In the genomic region with DNA sequence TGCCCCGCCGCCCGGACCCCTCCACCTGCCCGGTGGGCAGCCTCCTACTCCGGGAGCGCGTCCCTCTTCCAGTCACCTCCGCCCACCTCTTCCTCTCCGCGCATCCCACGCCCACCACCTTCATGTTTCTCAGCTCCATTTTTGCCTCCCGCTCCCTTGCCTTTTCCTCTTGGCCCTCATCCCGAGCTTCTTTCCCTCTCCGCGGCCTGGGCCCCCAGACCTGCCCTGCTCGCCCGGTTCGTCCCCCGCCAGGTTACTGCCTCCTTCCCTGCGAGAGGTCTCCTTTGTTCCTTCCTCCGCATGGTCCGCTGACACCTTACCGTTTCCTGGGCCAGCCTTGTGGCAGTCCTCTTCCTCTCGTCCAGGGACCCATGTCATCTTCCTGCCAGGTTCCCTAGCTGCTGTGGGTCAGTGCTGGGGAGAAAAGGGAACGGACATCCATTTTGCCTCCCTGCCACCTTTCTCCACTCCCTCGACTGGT, we compare ENCODE assay signal across 8 cellular contexts. TPM values are rescaled to one million over a fixed set of nuclear protein-coding genes. Genes with fewer than 3 reads are reported as not detected.
DNase-seq lines count a peak whose midpoint lies in the region; ATAC-seq and TF ChIP-seq lines count a peak whose summit lies in the region.

No MANE protein-coding gene starts in this region.

- H3K9me2 ChIP-seq in Loucy (replicated peaks; ENCODE audit: low read depth, low read length) = no peaks in the 10 kb centered on the region

- H3K4me3 ChIP-seq in GM12875 (ENCODE audit: low read depth, low read length) (peak overlapping the region; percentile 88), Loucy (ENCODE audit: low read length, poor library complexity, severe bottlenecking) (peak overlapping the region; percentile 98), sigmoid colon (peak overlapping the region; percentile 71 to 92 (median 84))

- H4K20me1 ChIP-seq in Loucy (ENCODE audit: insufficient read depth, low read length, poor library complexity, severe bottlenecking) = peaks cover 46% of the 10 kb centered on the region

- H3K36me3 ChIP-seq in Loucy (ENCODE audit: insufficient read depth, low read length) (no peaks in the 10 kb centered on the region), sigmoid colon (no peaks in the 10 kb centered on the region)

- 1 to 2% methylated on average over 26 of the region's 26 CpGs for WGBS in sigmoid colon, 2 donors

- TF ChIP-seq CTCF in GM12875 (IDR thresholded peaks at IDR 0.05; ENCODE audit: borderline replicate concordance, insufficient read depth, low read depth, low read length) = no peak
- no peak for TF ChIP-seq CTCF in Loucy (conservative IDR thresholded peaks at IDR 0.05; ENCODE audit: low read length)
- no peak for TF ChIP-seq CTCF in sigmoid colon (IDR thresholded peaks at IDR 0.05)

- H3K27me3 ChIP-seq in Loucy (ENCODE audit: insufficient read depth, low read length, poor library complexity, severe bottlenecking) = no peaks in the 10 kb centered on the region
- H3K27me3 ChIP-seq in sigmoid colon = no peaks in the 10 kb centered on the region

- peak; percentile 22 for DNase-seq in activated T-helper 9 cell treated with anti-CD3 and anti-CD28 coated beads, Interleukin-2, amount 50 U/mL, for 16 hours (ENCODE audit: low read depth)
- peak; percentile 37 for DNase-seq in left ventricle myocardium superior
- DNase-seq in sigmoid colon = no peak
- DNase-seq in cortex of kidney (lab: John Stamatoyannopoulos, UW) = no peak
- DNase-seq in NK-92 (lab: John Stamatoyannopoulos, UW; ENCODE audit: unreplicated experiment) = no peak

- no peak for TF ChIP-seq EP300 in sigmoid colon (IDR thresholded peaks at IDR 0.05)

- ATAC-seq in left ventricle myocardium superior (peak; percentile 7), HG03457 (IDR thresholded peaks at IDR 0.05; ENCODE audit: unreplicated experiment) (no peak)

- H3K9me3 ChIP-seq in Loucy (ENCODE audit: insufficient read depth, low read depth, low read length) (no peaks in the 10 kb centered on the region), sigmoid colon (no peaks in the 10 kb centered on the region)

- H3K4me1 ChIP-seq in Loucy (ENCODE audit: insufficient read depth, low read length, poor library complexity, severe bottlenecking) = peaks cover 77% of the 10 kb centered on the region
- H3K4me1 ChIP-seq in sigmoid colon = peaks cover 0 to 21% (median 17%) of the 10 kb centered on the region in 4 donors

- no peak for TF ChIP-seq POLR2A in sigmoid colon (IDR thresholded peaks at IDR 0.05)

- peak overlapping the region; percentile 92 to 95 (median 94) for H3K27ac ChIP-seq in sigmoid colon

- H3K79me2 ChIP-seq in Loucy (ENCODE audit: insufficient read depth, low read length) = peaks cover 61% of the 10 kb centered on the region

- peak overlapping the region; percentile 96 for H3K9ac ChIP-seq in Loucy (ENCODE audit: low read depth, low read length, poor library complexity, severe bottlenecking)

- intact Hi-C loops in left ventricle myocardium superior (cut with micrococcal nuclease) (no loop called here), sigmoid colon (cut with DNase I) (loop anchor here (2.0 to 10.0 kb wide), 4 partner anchors 50 to 480 kb away; a partner anchor contains a TSS)

- peak overlapping the region; percentile 82 for H2AFZ ChIP-seq in Loucy (ENCODE audit: low read length)

- no peaks in the 10 kb centered on the region for H3F3A ChIP-seq in Loucy (ENCODE audit: low read depth)

- H3K4me2 ChIP-seq in Loucy (ENCODE audit: low read depth, low read length, poor library complexity, severe bottlenecking) = peak overlapping the region; percentile 99

RNA-seq across cellular contexts. Expression of a gene that starts 0.6 kb away (rescaled TPM):
- 111 TPM for total RNA-seq in left ventricle myocardium superior
- total RNA-seq in sigmoid colon = 100 to 1,000 TPM in 1 of 4 donors, 10 to 100 TPM in 3; 64.5 to 102 (median 78.9) TPM
- polyA plus RNA-seq in sigmoid colon = 100 to 1,000 TPM in 1 of 3 donors, 10 to 100 TPM in 2; 26.4 to 175 (median 27.7) TPM

Comparison
In these comparisons a context has a peak if more than half of its experiments do, and no peak if none do; other contexts are left out.
1. DNase-seq: peak in activated T-helper 9 cell treated with anti-CD3 and anti-CD28 coated beads, Interleukin-2, amount 50 U/mL, for 16 hours (single experiment) and left ventricle myocardium superior (single experiment); none in sigmoid colon (single experiment), cortex of kidney (single experiment) and NK-92 (single experiment).
2. Peak in every context shown above with its lines, with median percentiles within 50 percentile points of each other: H3K4me3 ChIP-seq.